Comparison of ENCODE assay signal across 8 cellular contexts in the genomic region with DNA sequence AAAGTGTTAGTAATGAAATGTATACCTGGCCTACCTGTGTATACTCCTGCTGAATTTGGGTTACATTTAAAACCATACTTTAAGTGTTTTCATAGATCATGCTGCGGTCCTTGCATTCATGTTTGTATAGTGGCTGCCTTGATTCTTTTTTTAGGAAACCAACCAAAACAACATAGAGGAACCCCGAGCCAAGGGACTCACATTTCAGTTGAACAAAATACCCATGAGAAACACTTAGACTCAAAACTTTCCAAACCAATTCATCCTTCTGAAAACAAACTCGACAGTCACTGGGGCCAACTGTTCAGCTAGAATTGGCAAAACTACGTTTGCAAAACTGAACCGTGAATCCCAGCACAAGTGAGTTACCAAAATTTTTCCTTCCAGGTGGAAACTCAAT. TPM values are rescaled to one million over a fixed set of nuclear protein-coding genes. Genes with fewer than 3 reads are reported as not detected.
DNase-seq lines count a peak whose midpoint lies in the region; ATAC-seq and TF ChIP-seq lines count a peak whose summit lies in the region.

No MANE protein-coding gene starts in this region.

- peaks cover 0 to 4% (median 0%) of the 10 kb centered on the region in 11 donors for H3K9me3 Mint-ChIP-seq in naive thymus-derived CD4-positive, alpha-beta T cell

- peak overlapping the region in 2 of 9 donors; percentile 55 to 89 for H3K27ac Mint-ChIP-seq in naive thymus-derived CD4-positive, alpha-beta T cell

- H3K4me3 ChIP-seq in BE2C (ENCODE audit: low read depth, low read length) (peak overlapping the region; percentile 82), LNCaP clone FGC (ENCODE audit: low read depth, low read length) (peak overlapping the region; percentile 61)
- H3K4me3 ChIP-seq in naive thymus-derived CD4-positive, alpha-beta T cell (ENCODE audit: low read length), result peak overlapping the region; percentile 63

- POLR2A ChIA-PET in naive thymus-derived CD4-positive, alpha-beta T cell (lab: Charles Lee), result no interaction called here

- intact Hi-C loops in naive thymus-derived CD4-positive, alpha-beta T cell (cut with micrococcal nuclease), result loop anchor here in 1 of 2 donors (2.0 to 10.0 kb wide), 4 partner anchors 14 to 280 kb away; no protein-coding TSS in a partner anchor

- H3K27ac ChIP-seq in naive thymus-derived CD4-positive, alpha-beta T cell (ENCODE audit: low read depth, low read length), result no peak overlapping the region

- H3K27me3 Mint-ChIP-seq in naive thymus-derived CD4-positive, alpha-beta T cell, result peaks cover 0 to 15% (median 0%) of the 10 kb centered on the region in 5 donors

- H3K4me3 Mint-ChIP-seq in naive thymus-derived CD4-positive, alpha-beta T cell, result peak overlapping the region; percentile 69 to 99 (median 97)

- DNase-seq in BE2C, result no peak
- DNase-seq in LNCaP clone FGC (ENCODE audit: low read depth), result no peak
- peak; percentile 8 for DNase-seq in dermis blood vessel endothelial cell
- DNase-seq in naive thymus-derived CD4-positive, alpha-beta T cell, result no peak

- TF ChIP-seq CTCF in BE2C (IDR thresholded peaks at IDR 0.05; ENCODE audit: low read depth, low read length) (no peak), LNCaP clone FGC (IDR thresholded peaks at IDR 0.05; ENCODE audit: control insufficient read depth, extremely low read depth, insufficient read depth) (no peak)

- no peak for ATAC-seq in naive thymus-derived CD4-positive, alpha-beta T cell
- ATAC-seq in GM18870 (IDR thresholded peaks at IDR 0.05; ENCODE audit: unreplicated experiment), result no peak
- ATAC-seq in GM18858 (IDR thresholded peaks at IDR 0.05; ENCODE audit: unreplicated experiment), result no peak
- no peak for ATAC-seq in HG02623 (IDR thresholded peaks at IDR 0.05; ENCODE audit: unreplicated experiment)
- no peak for ATAC-seq in GM18867 (IDR thresholded peaks at IDR 0.05; ENCODE audit: unreplicated experiment)

- H3K9me3 ChIP-seq in BE2C, result no peaks in the 10 kb centered on the region
- H3K9me3 ChIP-seq in naive thymus-derived CD4-positive, alpha-beta T cell (ENCODE audit: control insufficient read depth in 2 of 3, low read length in 3 of 3), result no peaks in the 10 kb centered on the region

- peaks cover 0 to 9% (median 4%) of the 10 kb centered on the region in 5 donors for H3K36me3 Mint-ChIP-seq in naive thymus-derived CD4-positive, alpha-beta T cell

- CTCF ChIA-PET in naive thymus-derived CD4-positive, alpha-beta T cell (lab: Charles Lee), result no interaction called here

- H3K4me1 Mint-ChIP-seq in naive thymus-derived CD4-positive, alpha-beta T cell, result peaks cover 10 to 38% (median 27%) of the 10 kb centered on the region in 7 donors

- H3K36me3 ChIP-seq in BE2C, result no peaks in the 10 kb centered on the region; the same call in 1 of the 2 replicates
- no peaks in the 10 kb centered on the region for H3K36me3 ChIP-seq in naive thymus-derived CD4-positive, alpha-beta T cell (ENCODE audit: control insufficient read depth in 2 of 3, insufficient read depth in 3 of 3, low read length in 3 of 3)

- no peaks in the 10 kb centered on the region for H3K27me3 ChIP-seq in BE2C
- no peaks in the 10 kb centered on the region for H3K27me3 ChIP-seq in naive thymus-derived CD4-positive, alpha-beta T cell (ENCODE audit: control insufficient read depth in 2 of 2, insufficient read depth in 2 of 2, low read length in 2 of 2)

- no peaks in the 10 kb centered on the region for H3K4me1 ChIP-seq in BE2C
- H3K4me1 ChIP-seq in naive thymus-derived CD4-positive, alpha-beta T cell (ENCODE audit: control insufficient read depth in 2 of 2, insufficient read depth in 2 of 2, low read length in 2 of 2), result peaks cover 0 to 3% of the 10 kb centered on the region in 2 donors

RNA-seq across cellular contexts. Expression of gene ADGRA3, which starts 1.4 kb away (rescaled TPM):
- polyA plus RNA-seq in BE2C (2012; ENCODE audit: insufficient read depth, insufficient read length, low read depth), result 17.3 TPM
- total RNA-seq in dermis blood vessel endothelial cell, result 11.7 and 15.2 TPM in 2 replicates
- 1 to 10 TPM; 4.1 to 5.2 (median 4.9) TPM for total RNA-seq in naive thymus-derived CD4-positive, alpha-beta T cell
- polyA plus RNA-seq in naive thymus-derived CD4-positive, alpha-beta T cell, result 1 to 10 TPM in 1 of 2 donors, under 1 TPM in 1; 0.60 to 2.1 TPM
